In genomic region chr4:27836505-27836904, GRCh38 we compare ENCODE assay signal across 17 cellular contexts.
DNase-seq lines count a peak whose midpoint lies in the region; ATAC-seq and TF ChIP-seq lines count a peak whose summit lies in the region.
"Had no signal": no experiment of that assay in that cellular context is flagged by ENCODE, and none has a peak within 500 bp of the region (broad histone marks: within the 10 kb centered on the region; RNA-seq: fewer than 3 reads in every experiment).

No MANE protein-coding gene starts in this region.

- no peaks in the 10 kb centered on the region for H3K9me3 Mint-ChIP-seq in HFFc6
- peaks cover 4% of the 10 kb centered on the region for H3K9me3 Mint-ChIP-seq in progenitor cell of endocrine pancreas (ENCODE audit: low read depth)
- H3K9me3 Mint-ChIP-seq in GM23338, result 0 out of 3 replicates have a peak, but pooled peaks cover 4% of the 10 kb centered on the region

- H3K79me2 ChIP-seq in GM23338 (replicated peaks; ENCODE audit: insufficient read depth), result no peaks in the 10 kb centered on the region

- no peaks in the 10 kb centered on the region for H3K9me2 ChIP-seq in GM23338 (ENCODE audit: insufficient read depth)

- no peak for TF ChIP-seq CTCF in HFFc6 (IDR thresholded peaks at IDR 0.05)
- no peak for TF ChIP-seq CTCF in progenitor cell of endocrine pancreas (IDR thresholded peaks at IDR 0.05; ENCODE audit: unreplicated experiment)
- no peak for TF ChIP-seq CTCF in GM23338 (conservative IDR thresholded peaks at IDR 0.05; ENCODE audit: low read depth in 2 of 2)

- H2AFZ ChIP-seq in GM23338, result no peak overlapping the region

- H3K27ac ChIP-seq in GM23338 (ENCODE audit: low read depth), result no peak overlapping the region
- H3K27ac ChIP-seq: SJCRH30 had no signal

- H3K4me3 Mint-ChIP-seq in HFFc6, result peak overlapping the region; percentile 27; the same call in 1 of the 2 replicates
- no peak overlapping the region for H3K4me3 Mint-ChIP-seq in progenitor cell of endocrine pancreas (ENCODE audit: low read depth)
- H3K4me3 Mint-ChIP-seq in GM23338, result no peak overlapping the region
- H3K4me3 Mint-ChIP-seq: B cell; CD4-positive, alpha-beta T cell had no signal

- peak overlapping the region; percentile 45 for H3K27ac Mint-ChIP-seq in HFFc6
- H3K27ac Mint-ChIP-seq in progenitor cell of endocrine pancreas, result no peak overlapping the region
- H3K27ac Mint-ChIP-seq in GM23338, result no peak overlapping the region
- H3K27ac Mint-ChIP-seq: B cell; CD4-positive, alpha-beta T cell had no signal

- no peaks in the 10 kb centered on the region for H3K4me1 ChIP-seq in GM23338 (ENCODE audit: insufficient read depth)

- peaks cover 3% of the 10 kb centered on the region; the same call in 1 of the 2 replicates for H3K27me3 Mint-ChIP-seq in HFFc6 (ENCODE audit: insufficient read depth)
- no peaks in the 10 kb centered on the region for H3K27me3 Mint-ChIP-seq in progenitor cell of endocrine pancreas
- peaks cover 2% of the 10 kb centered on the region for H3K27me3 Mint-ChIP-seq in GM23338 (ENCODE audit: insufficient read depth, low read depth, poor library complexity)
- H3K27me3 Mint-ChIP-seq: B cell; CD4-positive, alpha-beta T cell had no signal

- DNase-seq in HFFc6 (peak; percentile 72), amniotic stem cell (lab: John Stamatoyannopoulos, UW) (peak; percentile 68), fibroblast of gingiva (ENCODE audit: low read depth) (peak; percentile 30), non-pigmented ciliary epithelial cell (ENCODE audit: low read depth) (peak; percentile 23), progenitor cell of endocrine pancreas (ENCODE audit: low spot score, unreplicated experiment) (no peak), COR-L47 (lab: John Stamatoyannopoulos, UW) (no peak), GM23338 (ENCODE audit: low spot score) (no peak), NCI-H2107 treated with DMSO at 0.1 percent for 48 hours (lab: John Stamatoyannopoulos, UW; ENCODE audit: unreplicated experiment) (no peak)
- DNase-seq: CD4-positive, alpha-beta T cell; MV-4-11; NCI-H1417 treated with DMSO at 0.1 percent for 48 hours; NCI-H2029; NCI-H2227 treated with DMSO at 0.1 percent for 48 hours; NCI-H526 treated with DMSO at 0.1 percent for 48 hours; RPMI8226; SJCRH30 had no signal

- no peak for ATAC-seq in GM23338

- no peaks in the 10 kb centered on the region for H4K20me1 ChIP-seq in GM23338 (replicated peaks; ENCODE audit: insufficient read depth)

- no peaks in the 10 kb centered on the region for H3K36me3 ChIP-seq in GM23338 (ENCODE audit: insufficient read depth)
- H3K36me3 ChIP-seq: SJCRH30 had no signal

- peaks cover 4% of the 10 kb centered on the region; the same call in 1 of the 2 replicates for H3K36me3 Mint-ChIP-seq in HFFc6 (ENCODE audit: low read depth)
- H3K36me3 Mint-ChIP-seq in progenitor cell of endocrine pancreas (ENCODE audit: insufficient read depth), result no peaks in the 10 kb centered on the region
- no peaks in the 10 kb centered on the region for H3K36me3 Mint-ChIP-seq in GM23338 (ENCODE audit: low read depth)

- no peak overlapping the region for H3K4me2 ChIP-seq in GM23338

- no peak overlapping the region for H3K4me3 ChIP-seq in GM23338
- H3K4me3 ChIP-seq: SJCRH30 had no signal

- no peaks in the 10 kb centered on the region for H3K27me3 ChIP-seq in GM23338 (ENCODE audit: insufficient read depth)
- H3K27me3 ChIP-seq: SJCRH30 had no signal

- H3F3A ChIP-seq in GM23338 (replicated peaks; ENCODE audit: low read depth), result no peaks in the 10 kb centered on the region

- H3K4me1 Mint-ChIP-seq in HFFc6 (ENCODE audit: low read depth) (peaks cover 18% of the 10 kb centered on the region), progenitor cell of endocrine pancreas (ENCODE audit: low read depth) (no peaks in the 10 kb centered on the region), GM23338 (no peaks in the 10 kb centered on the region)
- H3K4me1 Mint-ChIP-seq: B cell had no signal

TF ChIP-seq in GM23338, 12 proteins besides CTCF, POLR2A, EP300 and RAD21:
- no peak for TF ChIP-seq STAT1 (IDR thresholded peaks at IDR 0.05; ENCODE audit: unreplicated experiment)
- no peak for TF ChIP-seq ZNF462 (CRISPR knock-in tag; IDR thresholded peaks at IDR 0.05)
- no peak for TF ChIP-seq EZH2phosphoT487 (IDR thresholded peaks at IDR 0.05; ENCODE audit: unreplicated experiment)

Comparison
In these comparisons a context has a peak if more than half of its experiments do, and no peak if none do; other contexts are left out.
1. DNase-seq: peak in HFFc6 (single experiment), amniotic stem cell (single experiment), fibroblast of gingiva (single experiment) and non-pigmented ciliary epithelial cell (single experiment); none in progenitor cell of endocrine pancreas (single experiment), COR-L47 (single experiment), GM23338 (single experiment) and NCI-H2107 treated with DMSO at 0.1 percent for 48 hours (single experiment).